8 cellular contexts compared by ENCODE assay signal in genomic region chr1:1373493-1374067, GRCh38. TPM values are rescaled to one million over a fixed set of nuclear protein-coding genes. Genes with fewer than 3 reads are reported as not detected.
DNase-seq lines count a peak whose midpoint lies in the region; ATAC-seq and TF ChIP-seq lines count a peak whose summit lies in the region.

No MANE protein-coding gene starts in this region.

- TF ChIP-seq POLR2A in heart left ventricle (IDR thresholded peaks at IDR 0.05) = no peak
- no peak for TF ChIP-seq POLR2A in breast epithelium (IDR thresholded peaks at IDR 0.05)
- TF ChIP-seq POLR2A in testis (IDR thresholded peaks at IDR 0.05) = no peak

- H3K36me3 ChIP-seq in heart left ventricle (peaks cover 0 to 16% (median 9%) of the 10 kb centered on the region in 9 donors), breast epithelium (no peaks in the 10 kb centered on the region), mesodermal cell (ENCODE audit: control insufficient read depth, insufficient read depth, low read length) (peaks cover 28% of the 10 kb centered on the region), testis (ENCODE audit: low read depth, missing control alignments) (no peaks in the 10 kb centered on the region)

- H3K27ac ChIP-seq in heart left ventricle = peak overlapping the region in 1 of 12 donors; percentile 99
- H3K27ac ChIP-seq in breast epithelium = no peak overlapping the region
- no peak overlapping the region for H3K27ac ChIP-seq in mesodermal cell (ENCODE audit: low read depth, low read length, severe bottlenecking)
- H3K27ac ChIP-seq in testis = peak overlapping the region in 1 of 2 donors; percentile 7

- WGBS in heart left ventricle, 4 donors = 83 to 87% (median 85%) methylated on average over 26 of the region's 26 CpGs
- 94 to 97% methylated on average over 24 to 26 of the region's 26 CpGs for WGBS in mesodermal cell (ENCODE audit: insufficient coverage in 2 of 2), 2 experiments
- 63 to 64% methylated on average over 25 to 26 of the region's 26 CpGs for WGBS in testis, 2 donors

- intact Hi-C loops in heart left ventricle (cut with DNase I) = loop anchor here in 5 of 10 donors (10.0 kb wide), 2 partner anchors 131 to 259 kb away; partner anchors contain the start of gene C1orf159 (in 1 of the 5)
- intact Hi-C loops in Right ventricle myocardium superior (cut with DNase I) = loop anchor here (10.0 kb wide), 1 partner anchor 131 kb away; no protein-coding TSS in a partner anchor
- intact Hi-C loops in breast epithelium (cut with DNase I; ENCODE audit: low total_unique reads) = no loop called here
- intact Hi-C loops in testis (cut with DNase I; ENCODE audit: low total_unique reads) = no loop called here

- no peaks in the 10 kb centered on the region for H3K27me3 ChIP-seq in heart left ventricle
- no peaks in the 10 kb centered on the region for H3K27me3 ChIP-seq in breast epithelium
- H3K27me3 ChIP-seq in testis = no peaks in the 10 kb centered on the region

- H3K4me1 ChIP-seq in heart left ventricle (peaks cover 10 to 42% (median 33%) of the 10 kb centered on the region in 12 donors), breast epithelium (peaks cover 13 to 15% of the 10 kb centered on the region in 2 donors), mesodermal cell (ENCODE audit: control insufficient read depth, insufficient read depth, low read length, poor library complexity, severe bottlenecking) (peaks cover 7% of the 10 kb centered on the region), testis (peaks cover 28% of the 10 kb centered on the region)

- H3K9me3 ChIP-seq in heart left ventricle (no peaks in the 10 kb centered on the region), breast epithelium (no peaks in the 10 kb centered on the region), mesodermal cell (ENCODE audit: control insufficient read depth, low read length) (no peaks in the 10 kb centered on the region), testis (no peaks in the 10 kb centered on the region)

- ATAC-seq in heart left ventricle = no peak
- ATAC-seq in Right ventricle myocardium superior (ENCODE audit: poor library complexity) = no peak

- no peak for TF ChIP-seq CTCF in heart left ventricle (IDR thresholded peaks at IDR 0.05)
- no peak for TF ChIP-seq CTCF in breast epithelium (IDR thresholded peaks at IDR 0.05)
- no peak for TF ChIP-seq CTCF in testis (IDR thresholded peaks at IDR 0.05)

- DNase-seq in heart left ventricle = peak in 3 of 5 donors; percentile 24 to 64 (median 34)
- DNase-seq in Right ventricle myocardium superior = no peak
- no peak for DNase-seq in breast epithelium (ENCODE audit: low spot score in 2 of 2)
- DNase-seq in ureter (ENCODE audit: low spot score) = peak; percentile 53
- no peak for DNase-seq in testis
- no peak for DNase-seq in DMS53 treated with DMSO at 0.1 percent for 48 hours (lab: John Stamatoyannopoulos, UW; ENCODE audit: unreplicated experiment)
- DNase-seq in AML-193 (lab: John Stamatoyannopoulos, UW) = no peak

- H3K4me3 ChIP-seq in heart left ventricle (peak overlapping the region in 10 of 12 donors; percentile 78 to 100 (median 94)), breast epithelium (peak overlapping the region in 2 of 3 donors; percentile 98 to 99), mesodermal cell (ENCODE audit: extremely low read depth, insufficient read depth, low read length, poor library complexity, severe bottlenecking) (peak overlapping the region; percentile 98), testis (peak overlapping the region in 1 of 2 donors; percentile 91)

RNA-seq across cellular contexts. Expression of gene AURKAIP1, which starts 1.4 kb away (rescaled TPM):
- total RNA-seq in heart left ventricle = 100 to 1,000 TPM; 157 to 273 (median 188) TPM
- 100 to 1,000 TPM; 268 to 465 TPM for polyA plus RNA-seq in heart left ventricle
- 271 TPM for total RNA-seq in Right ventricle myocardium superior
- 100 to 1,000 TPM in 1 of 3 donors, 10 to 100 TPM in 2; 91.3 to 116 (median 99.6) TPM for total RNA-seq in breast epithelium
- polyA plus RNA-seq in mesodermal cell (2013, experiment 1 of 2) = 103 TPM
- 83.9 TPM for polyA plus RNA-seq in mesodermal cell (2013, experiment 2 of 2)
- total RNA-seq in ureter = 102 TPM
- total RNA-seq in testis = 100 to 1,000 TPM; 224 to 328 TPM
- polyA plus RNA-seq in testis (ENCODE audit: insufficient read depth, low read depth, low replicate concordance) = 313 TPM

RNA-seq across cellular contexts. Expression of gene MXRA8, which starts 15.2 kb away (rescaled TPM):
- total RNA-seq in heart left ventricle = 10 to 100 TPM; 10.5 to 49.3 (median 20.0) TPM
- polyA plus RNA-seq in heart left ventricle = 10 to 100 TPM; 17.7 to 19.5 TPM
- 21.7 TPM for total RNA-seq in Right ventricle myocardium superior
- 100 to 1,000 TPM in 1 of 3 donors, 10 to 100 TPM in 2; 93.4 to 308 (median 99.8) TPM for total RNA-seq in breast epithelium
- polyA plus RNA-seq in mesodermal cell (2013, experiment 1 of 2) = 234 TPM
- 205 TPM for polyA plus RNA-seq in mesodermal cell (2013, experiment 2 of 2)
- 41.9 TPM for total RNA-seq in ureter
- 100 to 1,000 TPM in 1 of 2 donors, 10 to 100 TPM in 1; 60.2 to 102 TPM for total RNA-seq in testis
- 63.3 TPM for polyA plus RNA-seq in testis (ENCODE audit: insufficient read depth, low read depth, low replicate concordance)

RNA-seq across cellular contexts. Expression of gene DVL1, which starts 24.4 kb away (rescaled TPM):
- total RNA-seq in heart left ventricle (100 to 1,000 TPM in 3 of 9 donors, 10 to 100 TPM in 6; 75.3 to 177 (median 85.3) TPM), Right ventricle myocardium superior (126 TPM), breast epithelium (10 to 100 TPM; 55.2 to 70.1 (median 55.2) TPM), ureter (52.8 TPM), testis (100 to 1,000 TPM; 169 to 183 TPM)
- polyA plus RNA-seq in heart left ventricle (100 to 1,000 TPM; 110 to 129 TPM), testis (ENCODE audit: insufficient read depth, low read depth, low replicate concordance) (65.8 TPM)
- 41.8 TPM for polyA plus RNA-seq in mesodermal cell (2013, experiment 1 of 2)
- 32.0 TPM for polyA plus RNA-seq in mesodermal cell (2013, experiment 2 of 2)

RNA-seq across cellular contexts. Expression of gene CCNL2, which starts 25.6 kb away (rescaled TPM):
- total RNA-seq in heart left ventricle = 10 to 100 TPM; 35.4 to 66.5 (median 50.7) TPM
- polyA plus RNA-seq in heart left ventricle = 10 to 100 TPM; 42.3 to 87.8 TPM
- total RNA-seq in Right ventricle myocardium superior = 45.7 TPM
- 100 to 1,000 TPM; 170 to 325 (median 285) TPM for total RNA-seq in breast epithelium
- 176 TPM for polyA plus RNA-seq in mesodermal cell (2013, experiment 1 of 2)
- polyA plus RNA-seq in mesodermal cell (2013, experiment 2 of 2) = 168 TPM
- total RNA-seq in ureter = 259 TPM
- total RNA-seq in testis = 100 to 1,000 TPM; 204 to 209 TPM
- polyA plus RNA-seq in testis (ENCODE audit: insufficient read depth, low read depth, low replicate concordance) = 90.9 TPM

RNA-seq across cellular contexts. Expression of gene MRPL20, which starts 33.5 kb away (rescaled TPM):
- total RNA-seq in heart left ventricle = 100 to 1,000 TPM; 112 to 208 (median 128) TPM
- polyA plus RNA-seq in heart left ventricle = 100 to 1,000 TPM; 147 to 238 TPM
- 144 TPM for total RNA-seq in Right ventricle myocardium superior
- total RNA-seq in breast epithelium = 100 to 1,000 TPM; 127 to 149 (median 147) TPM
- polyA plus RNA-seq in mesodermal cell (2013, experiment 1 of 2) = 87.5 TPM
- 80.9 TPM for polyA plus RNA-seq in mesodermal cell (2013, experiment 2 of 2)
- 145 TPM for total RNA-seq in ureter
- 100 to 1,000 TPM; 104 to 123 TPM for total RNA-seq in testis
- polyA plus RNA-seq in testis (ENCODE audit: insufficient read depth, low read depth, low replicate concordance) = 110 TPM

Comparison
In these comparisons a context has a peak if more than half of its experiments do, and no peak if none do; other contexts are left out.
1. DNase-seq: peak in heart left ventricle (3 of 5) and ureter (single experiment); none in Right ventricle myocardium superior (single experiment), breast epithelium (0 of 2), testis (single experiment), DMS53 treated with DMSO at 0.1 percent for 48 hours (single experiment) and AML-193 (0 of 2).